24 cellular contexts compared by ENCODE assay signal in genomic region chr19:44779150-44779549, GRCh38. TPM values are rescaled to one million over a fixed set of nuclear protein-coding genes. Genes with fewer than 3 reads are reported as not detected.
A peak's percentile ranks its signal among the peaks of the same experiment; 100 is the strongest.
DNase-seq lines count a peak whose midpoint lies in the region; ATAC-seq, FAIRE-seq and TF ChIP-seq lines count a peak whose summit lies in the region.
"Had no signal": no experiment of that assay in that cellular context is flagged by ENCODE, and none has a peak within 500 bp of the region (broad histone marks: within the 10 kb centered on the region; RNA-seq: fewer than 3 reads in every experiment).

No MANE protein-coding gene starts in this region.

- no peaks in the 10 kb centered on the region for H3K27me3 Mint-ChIP-seq in Caco-2 (ENCODE audit: insufficient read depth, unreplicated experiment)
- H3K27me3 Mint-ChIP-seq in mesothelial cell of epicardium (ENCODE audit: low read depth) = no peaks in the 10 kb centered on the region

- POLR2A ChIA-PET in Caco-2 (lab: Charles Lee) = no interaction called here
- POLR2A ChIA-PET in IMR-90 (lab: Charles Lee; ENCODE audit: unreplicated experiment) = no interaction called here

- H3K4me1 ChIP-seq in Caco-2 (peaks cover 15% of the 10 kb centered on the region), IMR-90 (ENCODE audit: control insufficient read depth, insufficient read depth, low read length) (peaks cover 6% of the 10 kb centered on the region)

- H3K4ac ChIP-seq in IMR-90 (ENCODE audit: low read depth, low read length) = no peak overlapping the region

- H2AK5ac ChIP-seq in IMR-90 (ENCODE audit: low read depth, low read length) = 0 out of 2 replicates have a peak overlapping the region, but pooled peaks have one; percentile 60

- no TSS peak for BruUV-seq in Caco-2 (replicated peaks; lab: Mats Ljungman, UMichigan)
- BruUV-seq in IMR-90 (replicated peaks; lab: Mats Ljungman, UMichigan) = no TSS peak

- H3K36me3 Mint-ChIP-seq in Caco-2 (ENCODE audit: insufficient read depth, unreplicated experiment) = peaks cover 21% of the 10 kb centered on the region
- H3K36me3 Mint-ChIP-seq in mesothelial cell of epicardium = no peaks in the 10 kb centered on the region
- H3K36me3 Mint-ChIP-seq: CD8-positive, alpha-beta memory T cell had no signal

- TF ChIP-seq RAD21 in IMR-90 (IDR thresholded peaks at IDR 0.05; ENCODE audit: low read length) = no peak

- ATAC-seq in IMR-90 (ENCODE audit: low read depth) (no peak), GM18868 (IDR thresholded peaks at IDR 0.05; ENCODE audit: unreplicated experiment) (no peak)
- ATAC-seq: A549, GM12878 had no signal

- H3K4me3 Mint-ChIP-seq in Caco-2 (ENCODE audit: unreplicated experiment) (peak overlapping the region; percentile 59), mesothelial cell of epicardium (peak overlapping the region; percentile 41)
- H3K4me3 Mint-ChIP-seq: CD8-positive, alpha-beta memory T cell; HFFc6 had no signal

- no peak overlapping the region for H3K56ac ChIP-seq in IMR-90 (ENCODE audit: extremely low read depth, insufficient read depth, low read length)

- no peak overlapping the region for H3K27ac ChIP-seq in IMR-90 (ENCODE audit: insufficient read depth, low read length)
- H3K27ac ChIP-seq: BLaER1 treated with 17β-estradiol and CSF1 and Interleukin-3, amounts not matched to agents 10 nM and 100 nM had no signal

- CTCF ChIA-PET in Caco-2 (lab: Charles Lee) (interaction anchor here (1.5 kb wide), 1 partner anchor 56 kb away, joined by 3 read pairs; no protein-coding TSS in a partner anchor), IMR-90 (lab: Yijun Ruan, JAX) (interaction anchor here (0.6 kb wide), 1 partner anchor 372 kb away, joined by 3 read pairs; no protein-coding TSS in a partner anchor)

- H3K9me1 ChIP-seq in IMR-90 (ENCODE audit: insufficient read depth, low read length) = peaks cover 7% of the 10 kb centered on the region; the same call in 1 of the 2 replicates

- H3K4me1 Mint-ChIP-seq in Caco-2 (ENCODE audit: low read depth, unreplicated experiment) = peaks cover 6% of the 10 kb centered on the region
- H3K4me1 Mint-ChIP-seq in mesothelial cell of epicardium = peaks cover 8% of the 10 kb centered on the region

- H2BK15ac ChIP-seq in IMR-90 (ENCODE audit: low read depth, low read length) = 0 out of 3 replicates have a peak overlapping the region, but pooled peaks have one; percentile 10

- H2BK20ac ChIP-seq in IMR-90 (ENCODE audit: low read depth, low read length) = peak overlapping the region; percentile 65

- H3K27me3 ChIP-seq in Caco-2 (replicated peaks; ENCODE audit: control insufficient read depth, insufficient read depth, low read length) = no peaks in the 10 kb centered on the region
- no peaks in the 10 kb centered on the region for H3K27me3 ChIP-seq in IMR-90 (ENCODE audit: control insufficient read depth, insufficient read depth, low read length)
- H3K27me3 ChIP-seq in bronchial epithelial cell (ENCODE audit: control insufficient read depth, insufficient read depth, low read length) = no peaks in the 10 kb centered on the region
- H3K27me3 ChIP-seq: BLaER1 treated with 17β-estradiol and CSF1 and Interleukin-3, amounts not matched to agents 10 nM and 100 nM had no signal

- no CpG with 5 or more reads among the region's 2 CpGs for WGBS in IMR-90 (ENCODE audit: extremely low coverage in 2 of 2, insufficient read length in 1 of 2), 2 experiments

- H3K9me3 Mint-ChIP-seq in Caco-2 (ENCODE audit: unreplicated experiment) (no peaks in the 10 kb centered on the region), mesothelial cell of epicardium (no peaks in the 10 kb centered on the region)
- H3K9me3 Mint-ChIP-seq: HFFc6 had no signal

- no peaks in the 10 kb centered on the region for H4K20me1 ChIP-seq in IMR-90 (ENCODE audit: insufficient read depth, low read length)
- H4K20me1 ChIP-seq: BLaER1 treated with 17β-estradiol and CSF1 and Interleukin-3, amounts not matched to agents 10 nM and 100 nM had no signal

- peak overlapping the region; percentile 6; the same call in 1 of the 2 replicates for H2BK120ac ChIP-seq in IMR-90 (ENCODE audit: low read depth, low read length)

- no peak overlapping the region for H3K18ac ChIP-seq in IMR-90 (ENCODE audit: low read depth, low read length)

- H4K91ac ChIP-seq in IMR-90 (ENCODE audit: insufficient read depth, low read depth, low read length) = no peak overlapping the region; the same call in 1 of the 2 replicates

- H3K36me3 ChIP-seq in Caco-2 (ENCODE audit: control insufficient read depth, insufficient read depth, low read length) = peaks cover 1% of the 10 kb centered on the region; the same call in 1 of the 2 replicates
- no peaks in the 10 kb centered on the region for H3K36me3 ChIP-seq in IMR-90 (ENCODE audit: control insufficient read depth, insufficient read depth, low read length)
- H3K36me3 ChIP-seq in bronchial epithelial cell (ENCODE audit: control insufficient read depth, insufficient read depth, low read length) = peaks cover 17% of the 10 kb centered on the region
- H3K36me3 ChIP-seq: BLaER1 treated with 17β-estradiol and CSF1 and Interleukin-3, amounts not matched to agents 10 nM and 100 nM had no signal

- H3K79me1 ChIP-seq in IMR-90 (ENCODE audit: low read depth in 1 of 2, low read length in 2 of 2) = no peaks in the 10 kb centered on the region

- H3K14ac ChIP-seq in IMR-90 (replicated peaks; ENCODE audit: low read depth, low read length) = no peak overlapping the region

- in situ Hi-C loops in IMR-90 (cut with MboI; ENCODE audit: low sequenced_read_pairs) = loop anchor here (25.0 kb wide), 1 partner anchor 217 kb away; no protein-coding TSS in a partner anchor
- in situ Hi-C loops in KBM-7 (cut with MboI; ENCODE audit: low pct_unique_long_range_greater_than_20kb, low sequenced_read_pairs) = no loop called here

- intact Hi-C loops in Caco-2 (cut with micrococcal nuclease; ENCODE audit: unreplicated experiment) (no loop called here), IMR-90 (cut with micrococcal nuclease) (no loop called here), posterior cingulate gyrus (cut with DNase I) (no loop called here)

- dilution Hi-C loops in IMR-90 (cut with HindIII; ENCODE audit: low sequenced_read_pairs, unreplicated experiment) = no loop called here

- no peak overlapping the region for H2BK5ac ChIP-seq in IMR-90 (ENCODE audit: low read depth, low read length, poor library complexity, severe bottlenecking)

- TF ChIP-seq CTCF in Caco-2 (IDR thresholded peaks at IDR 0.05; ENCODE audit: insufficient read depth in 1 of 2, low read depth in 1 of 2, low read length in 1 of 2, severe bottlenecking in 1 of 2, unreplicated experiment in 1 of 2) (no peak), IMR-90 (conservative IDR thresholded peaks at IDR 0.05; ENCODE audit: low read depth, low read length) (no peak), bronchial epithelial cell (IDR thresholded peaks at IDR 0.05; ENCODE audit: insufficient read depth, low read length, severe bottlenecking) (no peak), mesothelial cell of epicardium (IDR thresholded peaks at IDR 0.05; ENCODE audit: unreplicated experiment) (no peak)

- no peak overlapping the region for H3K27ac Mint-ChIP-seq in Caco-2 (ENCODE audit: unreplicated experiment)
- H3K27ac Mint-ChIP-seq in mesothelial cell of epicardium = peak overlapping the region; percentile 53
- H3K27ac Mint-ChIP-seq: HFFc6 had no signal

- H3K9ac ChIP-seq in IMR-90 (ENCODE audit: low read depth, low read length) = no peak overlapping the region
- H3K9ac ChIP-seq: BLaER1 treated with 17β-estradiol and CSF1 and Interleukin-3, amounts not matched to agents 10 nM and 100 nM had no signal

- TF ChIP-seq POLR2A in IMR-90 (IDR thresholded peaks at IDR 0.05; ENCODE audit: low read depth, low read length) = no peak

- H2AFZ ChIP-seq in IMR-90 (replicated peaks; ENCODE audit: low read length, poor library complexity) = no peak overlapping the region

- no peak overlapping the region for H4K8ac ChIP-seq in IMR-90 (ENCODE audit: low read depth in 2 of 2, low read length in 2 of 2)

- DNase-seq in Caco-2 = no peak
- DNase-seq in IMR-90 = no peak
- no peak for DNase-seq in bronchial epithelial cell (ENCODE audit: low read depth)
- no peak for DNase-seq in mesothelial cell of epicardium (ENCODE audit: low spot score in 2 of 2, unreplicated experiment in 2 of 2)
- DNase-seq in KBM-7 = no peak
- DNase-seq in posterior cingulate gyrus = no peak
- DNase-seq in D341Med (ENCODE audit: low spot score) = no peak
- DNase-seq: CD8-positive, alpha-beta memory T cell; DMS 273 treated with DMSO at 0.1 percent for 48 hours; GDM1; HFFc6; Kasumi-1; NCI-H1105; NCI-H1694; NCI-H2107; NCI-H226; NCI-H524 treated with DMSO at 0.1 percent for 48 hours; SHP77 treated with DMSO at 0.1 percent for 48 hours had no signal

- H3K4me3 ChIP-seq in Caco-2 (ENCODE audit: low read depth, low read length) = no peak overlapping the region; the same call in 1 of the 2 replicates
- no peak overlapping the region for H3K4me3 ChIP-seq in IMR-90 (ENCODE audit: insufficient read depth, low read depth, low read length)
- peak overlapping the region; percentile 31 for H3K4me3 ChIP-seq in bronchial epithelial cell (ENCODE audit: low read depth, low read length)
- H3K4me3 ChIP-seq: A549; BLaER1 treated with 17β-estradiol and CSF1 and Interleukin-3, amounts not matched to agents 10 nM and 100 nM; GM12878 had no signal

- H3K9me3 ChIP-seq in Caco-2 = no peaks in the 10 kb centered on the region
- no peaks in the 10 kb centered on the region for H3K9me3 ChIP-seq in IMR-90 (ENCODE audit: control insufficient read depth, insufficient read depth, low read length)
- H3K9me3 ChIP-seq: A549; BLaER1 treated with 17β-estradiol and CSF1 and Interleukin-3, amounts not matched to agents 10 nM and 100 nM had no signal

- H2AK9ac ChIP-seq in IMR-90 (replicated peaks; ENCODE audit: low read depth, low read length, poor library complexity) = peak overlapping the region; percentile 63

- H3K23ac ChIP-seq in IMR-90 (ENCODE audit: low read depth, low read length) = no peak overlapping the region

- H3K4me2 ChIP-seq in IMR-90 (ENCODE audit: low read depth, low read length) = no peak overlapping the region
- H3K4me2 ChIP-seq: A549; BLaER1 treated with 17β-estradiol and CSF1 and Interleukin-3, amounts not matched to agents 10 nM and 100 nM had no signal

- H4K5ac ChIP-seq in IMR-90 (ENCODE audit: low read depth, low read length) = no peak overlapping the region

- no peak for FAIRE-seq in bronchial epithelial cell (lab: Jason Lieb, UNC)
- FAIRE-seq: A549, GM12878, H1, RCC 7860 had no signal

RNA-seq across cellular contexts. Expression of gene CBLC, which starts 1.5 kb away (rescaled TPM):
- total RNA-seq in Caco-2 (2022) (42.3 and 43.6 TPM in 2 replicates), IMR-90 (2012; rRNA removed) (not detected in 2 replicates), bronchial epithelial cell (65.0 and 73.7 TPM in 2 replicates), mesothelial cell of epicardium (8.5 to 10.8 TPM (median 8.8 TPM) in 3 replicates)
- not detected in 2 replicates for polyA plus RNA-seq in IMR-90 (2012; rRNA removed)
- 0.02 TPM in 1 of 2 replicates, not detected in the other for polyA plus RNA-seq in IMR-90 (2012; cell fraction: cytosol; rRNA removed)
- 0.12 TPM in 1 of 2 replicates, not detected in the other for polyA plus RNA-seq in IMR-90 (2012; cell fraction: nucleus; rRNA removed; ENCODE audit: low replicate concordance)
- total RNA-seq: CD8-positive, alpha-beta memory T cell; GM12878; HFFc6 had no signal
- polyA plus RNA-seq: A549; CD8-positive, alpha-beta memory T cell; GM12878 had no signal

RNA-seq across cellular contexts. Expression of gene BCAM, which starts 29.8 kb away (rescaled TPM):
- total RNA-seq in Caco-2 (2022) = 230 and 244 TPM in 2 replicates
- total RNA-seq in IMR-90 (2012; rRNA removed) = 2.3 and 2.8 TPM in 2 replicates
- 27.5 and 35.7 TPM in 2 replicates for polyA plus RNA-seq in IMR-90 (2012; rRNA removed)
- 50.8 and 71.8 TPM in 2 replicates for polyA plus RNA-seq in IMR-90 (2012; cell fraction: cytosol; rRNA removed)
- 52.3 and 108 TPM in 2 replicates for polyA plus RNA-seq in IMR-90 (2012; cell fraction: nucleus; rRNA removed; ENCODE audit: low replicate concordance)
- total RNA-seq in bronchial epithelial cell = 16.6 and 35.8 TPM in 2 replicates
- total RNA-seq in mesothelial cell of epicardium = 346 to 378 TPM (median 355 TPM) in 3 replicates
- total RNA-seq: CD8-positive, alpha-beta memory T cell had no signal
- polyA plus RNA-seq: CD8-positive, alpha-beta memory T cell had no signal

RNA-seq across cellular contexts. Expression of gene BCL3, which starts 30.6 kb away (rescaled TPM):
- total RNA-seq in Caco-2 (2022) (15.5 and 21.3 TPM in 2 replicates), IMR-90 (2012; rRNA removed) (1.6 and 1.9 TPM in 2 replicates), bronchial epithelial cell (2.1 and 4.7 TPM in 2 replicates), mesothelial cell of epicardium (14.9 to 21.5 TPM (median 20.1 TPM) in 3 replicates)
- 24.1 and 26.0 TPM in 2 replicates for polyA plus RNA-seq in IMR-90 (2012; rRNA removed)
- polyA plus RNA-seq in IMR-90 (2012; cell fraction: cytosol; rRNA removed) = 26.7 and 52.5 TPM in 2 replicates
- polyA plus RNA-seq in IMR-90 (2012; cell fraction: nucleus; rRNA removed; ENCODE audit: low replicate concordance) = 76.1 and 110 TPM in 2 replicates
